In genomic region chr9:33076360-33077004, GRCh38 we compare ENCODE assay signal across 1 cellular context.
TF ChIP-seq lines count a peak whose summit lies in the region.

SMU1 (minus strand) TSS chr9:33076674; CDS start chr9:33076608, 66 bp downstream.

TF ChIP-seq in K562, 482 proteins besides CTCF, POLR2A, EP300 and RAD21 (continued from another document and continues in another):
- peak; percentile 97 for TF ChIP-seq ZBTB40 (IDR thresholded peaks at IDR 0.05)
- no peak for TF ChIP-seq ZBTB40 (CRISPR knock-in tag; IDR thresholded peaks at IDR 0.05)
- no peak for TF ChIP-seq EGR1 (conservative IDR thresholded peaks at IDR 0.05)
- peak; percentile 27 for TF ChIP-seq BDP1 (IDR thresholded peaks at IDR 0.05; ENCODE audit: insufficient read depth, insufficient read length)
- no peak for TF ChIP-seq CUX1 (CRISPR knock-in tag; IDR thresholded peaks at IDR 0.05)
- TF ChIP-seq ZNF584 (CRISPR knock-in tag; IDR thresholded peaks at IDR 0.05; ENCODE audit: low read depth), result no peak
- 0 out of 2 replicates have a peak, but pooled peaks have one; percentile 9 for TF ChIP-seq ESRRA (IDR thresholded peaks at IDR 0.05; ENCODE audit: borderline replicate concordance, low read depth)
- TF ChIP-seq RERE (CRISPR knock-in tag; IDR thresholded peaks at IDR 0.05; ENCODE audit: borderline replicate concordance), result no peak
- no peak for TF ChIP-seq ZNF592 (IDR thresholded peaks at IDR 0.05)
- TF ChIP-seq NR3C1 (CRISPR knock-in tag; IDR thresholded peaks at IDR 0.05), result no peak
- TF ChIP-seq DACH1 (IDR thresholded peaks at IDR 0.05; ENCODE audit: partially characterized antibody), result no peak
- TF ChIP-seq ZNF57 (CRISPR knock-in tag; IDR thresholded peaks at IDR 0.05), result no peak
- TF ChIP-seq FOS (IDR thresholded peaks at IDR 0.05; ENCODE audit: extremely low read depth, insufficient read length), result no peak
- no peak for TF ChIP-seq SETDB1 (IDR thresholded peaks at IDR 0.05; ENCODE audit: low read length)
- no peak for TF ChIP-seq NFXL1 (CRISPR knock-in tag; IDR thresholded peaks at IDR 0.05)
- no peak for TF ChIP-seq ZBTB49 (CRISPR knock-in tag; IDR thresholded peaks at IDR 0.05; ENCODE audit: borderline replicate concordance)
- no peak for TF ChIP-seq ZNF174 (CRISPR knock-in tag; IDR thresholded peaks at IDR 0.05)
- TF ChIP-seq MEIS2 (IDR thresholded peaks at IDR 0.05; ENCODE audit: partially characterized antibody), result peak; percentile 65
- no peak for TF ChIP-seq CHAMP1 (IDR thresholded peaks at IDR 0.05)
- TF ChIP-seq HCFC1 (IDR thresholded peaks at IDR 0.05; ENCODE audit: low read depth, low read length), result peak; percentile 82
